Comparison of ENCODE assay signal across 9 cellular contexts in the genomic region with DNA sequence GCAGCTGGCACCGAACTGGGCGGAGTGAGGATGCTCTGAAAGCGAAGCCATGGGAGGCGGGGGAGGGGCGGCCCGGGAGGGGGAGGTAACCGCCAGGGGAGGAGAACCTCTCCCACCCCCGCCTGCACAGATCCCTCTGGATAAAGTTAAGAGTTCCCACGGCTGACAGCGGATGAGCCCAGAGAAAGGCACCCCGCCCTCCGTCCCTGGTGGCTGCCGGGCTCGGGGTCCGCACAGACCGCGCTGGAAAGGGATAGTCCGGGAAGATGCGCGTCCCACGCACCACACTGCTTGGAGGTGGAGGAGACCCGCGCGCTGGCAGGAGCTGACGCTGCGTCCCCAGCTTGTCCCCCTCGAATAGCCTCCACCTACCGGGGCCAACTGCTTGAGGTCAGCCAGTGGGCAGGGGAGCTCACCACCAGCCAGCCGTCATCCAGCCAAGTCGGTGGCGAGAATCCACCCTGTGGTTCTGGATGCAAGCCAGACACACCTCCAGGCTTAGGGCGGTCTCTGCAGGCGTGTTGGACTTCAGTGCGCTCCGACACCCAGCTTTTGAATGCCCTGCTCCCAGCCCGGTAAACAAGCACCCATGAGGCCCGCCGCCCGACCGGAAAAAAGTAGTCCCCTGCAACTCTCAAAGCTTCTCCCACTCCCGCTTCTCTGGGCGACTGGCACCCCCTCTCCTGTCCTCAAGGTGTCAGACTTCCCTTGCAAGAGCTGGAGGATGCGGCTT. TPM values are rescaled to one million over a fixed set of nuclear protein-coding genes. Genes with fewer than 3 reads are reported as not detected.
A peak's percentile ranks its signal among the peaks of the same experiment; 100 is the strongest.
DNase-seq lines count a peak whose midpoint lies in the region; ATAC-seq, FAIRE-seq and TF ChIP-seq lines count a peak whose summit lies in the region.
"Had no signal": no experiment of that assay in that cellular context is flagged by ENCODE, and none has a peak within 500 bp of the region (broad histone marks: within the 10 kb centered on the region; RNA-seq: fewer than 3 reads in every experiment).

TRPC4 (minus strand) TSS at position 17 of the 733 bp plus-strand sequence. CDS start 86,439 bp downstream, outside the sequence.

- H3K4me1 ChIP-seq in K562 (replicated peaks in 1 of 2; ENCODE audit: control insufficient read depth in 2 of 2, insufficient read depth in 2 of 2, low read length in 2 of 2) (peaks cover 0 to 11% of the 10 kb centered on the region in 2 experiments; a peak in 2 of 5 replicates), iPS-18a (ENCODE audit: control insufficient read depth, low read depth, low read length) (peaks cover 6% of the 10 kb centered on the region), skeletal muscle satellite cell (ENCODE audit: control insufficient read depth, insufficient read depth, low read length) (peaks cover 21% of the 10 kb centered on the region)

- CTCF ChIA-PET in K562 (lab: Yijun Ruan, JAX; ENCODE audit: low intra/inter-chr PET ratio), result interaction anchor here (0.9 kb wide), 1 partner anchor 176 kb away, joined by 3 read pairs; no protein-coding TSS in a partner anchor

- H3K9me1 ChIP-seq in K562 (ENCODE audit: control insufficient read depth, insufficient read depth, low read length), result no peaks in the 10 kb centered on the region

- TF ChIP-seq EP300 in K562 (IDR thresholded peaks at IDR 0.05; ENCODE audit: low read length), result no peak

- no TSS peak for BruUV-seq in K562 (replicated peaks; lab: Mats Ljungman, UMichigan)

- H3K27ac ChIP-seq in K562 (ENCODE audit: extremely low read depth, low read depth, low read length), result no peak within 1 kb of the TSS
- peak within 1 kb of the TSS; percentile 51 for H3K27ac ChIP-seq in iPS-18a (ENCODE audit: low read length)

- no peaks in the 10 kb centered on the region for H3K36me3 ChIP-seq in K562 (ENCODE audit: control insufficient read depth, insufficient read depth, low read length)
- H3K36me3 ChIP-seq in iPS-18a (ENCODE audit: control insufficient read depth, low read depth, low read length), result no peaks in the 10 kb centered on the region
- no peaks in the 10 kb centered on the region for H3K36me3 ChIP-seq in skeletal muscle satellite cell (ENCODE audit: insufficient read depth, low read length)

- POLR2A ChIA-PET in K562 (lab: Yijun Ruan, JAX), result interaction anchor here (0.7 to 1.0 kb wide), 2 partner anchors 10 to 180 kb away, joined by 3 read pairs; no protein-coding TSS in a partner anchor

- in situ Hi-C loops in K562 (cut with MboI), result no loop called here

- no peak for TF ChIP-seq POLR2A in K562 (conservative IDR thresholded peaks at IDR 0.05)

- intact Hi-C loops in K562 (cut with micrococcal nuclease), result loop anchor here (1.0 to 5.0 kb wide), 4 partner anchors 75 to 712 kb away; no protein-coding TSS in a partner anchor

- TF ChIP-seq RAD21 in K562 (CRISPR knock-in tag; conservative IDR thresholded peaks at IDR 0.05 in 1 of 2, IDR thresholded peaks at IDR 0.05 in 1 of 2), result peak; percentile 39 to 71

- H3K4me3 ChIP-seq in K562 (peak within 1 kb of the TSS; percentile 26), iPS-18a (ENCODE audit: low read length) (peak within 1 kb of the TSS; percentile 82), skeletal muscle satellite cell (ENCODE audit: low read length) (peak within 1 kb of the TSS; percentile 80)

- H4K20me1 ChIP-seq in K562 (replicated peaks; ENCODE audit: control insufficient read depth, insufficient read depth, low read length), result no peaks in the 10 kb centered on the region

- peak within 1 kb of the TSS; percentile 51 for H2AFZ ChIP-seq in K562 (ENCODE audit: low read depth, low read length)

- H3K79me2 ChIP-seq in K562 (ENCODE audit: control insufficient read depth, insufficient read depth, low read length), result no peaks in the 10 kb centered on the region

- 38% methylated on average over 20 of the region's 43 CpGs for WGBS in K562 (ENCODE audit: insufficient coverage, low coverage, missing lambda C conversion rate)

- H3K9me3 ChIP-seq in K562 (replicated peaks; ENCODE audit: control insufficient read depth, insufficient read depth, low read depth, low read length) (no peaks in the 10 kb centered on the region), iPS-18a (ENCODE audit: control insufficient read depth, low read depth, low read length) (no peaks in the 10 kb centered on the region), skeletal muscle satellite cell (replicated peaks; ENCODE audit: low read length) (no peaks in the 10 kb centered on the region)

- DNase-seq in GM04503 (ENCODE audit: low read depth) (peak; percentile 42), NCI-H1694 (lab: John Stamatoyannopoulos, UW) (peak; percentile 37), K562 (ENCODE audit: extremely low read depth in 1 of 4, low spot score in 3 of 4) (peak; percentile 6 to 54 (median 21)), globus pallidus (ENCODE audit: low spot score) (no peak)

- FAIRE-seq in K562 (lab: Jason Lieb, UNC), result peak; percentile 19

- ATAC-seq in K562 (peak; percentile 93), HG03342 (IDR thresholded peaks at IDR 0.05; ENCODE audit: unreplicated experiment) (no peak), GM18909 (IDR thresholded peaks at IDR 0.05; ENCODE audit: poor library complexity, unreplicated experiment) (no peak)

- H3K9ac ChIP-seq in K562 (ENCODE audit: insufficient read depth in 1 of 2, low read depth in 2 of 2, low read length in 2 of 2), result peak within 1 kb of the TSS in 1 of 2 experiments; percentile 79; a peak in 2 of 4 replicates
- peak within 1 kb of the TSS; percentile 85 for H3K9ac ChIP-seq in iPS-18a (ENCODE audit: low read length)
- H3K9ac ChIP-seq in skeletal muscle satellite cell (ENCODE audit: low read depth, low read length), result peak within 1 kb of the TSS; percentile 79

- peak; percentile 59 to 65 (median 61) for TF ChIP-seq CTCF in K562 (IDR thresholded peaks at IDR 0.05 in 2 of 3, conservative IDR thresholded peaks at IDR 0.05 in 1 of 3; ENCODE audit: insufficient read depth in 2 of 3, low read depth in 1 of 3, low read length in 3 of 3)

- no peaks in the 10 kb centered on the region; a peak in 1 of 5 replicates for H3K27me3 ChIP-seq in K562 (ENCODE audit: control insufficient read depth in 2 of 2, insufficient read depth in 2 of 2, low read length in 2 of 2)
- peaks cover 13% of the 10 kb centered on the region for H3K27me3 ChIP-seq in iPS-18a (ENCODE audit: control insufficient read depth, insufficient read depth, low read length)
- H3K27me3 ChIP-seq in skeletal muscle satellite cell (ENCODE audit: control insufficient read depth, insufficient read depth, low read length), result no peaks in the 10 kb centered on the region

- H3K4me2 ChIP-seq in K562 (ENCODE audit: insufficient read depth, low read length) (peak within 1 kb of the TSS; percentile 65), skeletal muscle satellite cell (ENCODE audit: low read length) (peak within 1 kb of the TSS; percentile 99)

TF ChIP-seq in K562, 482 proteins besides CTCF, POLR2A, EP300 and RAD21 (continues in another document):
- TF ChIP-seq, protein P1, sequence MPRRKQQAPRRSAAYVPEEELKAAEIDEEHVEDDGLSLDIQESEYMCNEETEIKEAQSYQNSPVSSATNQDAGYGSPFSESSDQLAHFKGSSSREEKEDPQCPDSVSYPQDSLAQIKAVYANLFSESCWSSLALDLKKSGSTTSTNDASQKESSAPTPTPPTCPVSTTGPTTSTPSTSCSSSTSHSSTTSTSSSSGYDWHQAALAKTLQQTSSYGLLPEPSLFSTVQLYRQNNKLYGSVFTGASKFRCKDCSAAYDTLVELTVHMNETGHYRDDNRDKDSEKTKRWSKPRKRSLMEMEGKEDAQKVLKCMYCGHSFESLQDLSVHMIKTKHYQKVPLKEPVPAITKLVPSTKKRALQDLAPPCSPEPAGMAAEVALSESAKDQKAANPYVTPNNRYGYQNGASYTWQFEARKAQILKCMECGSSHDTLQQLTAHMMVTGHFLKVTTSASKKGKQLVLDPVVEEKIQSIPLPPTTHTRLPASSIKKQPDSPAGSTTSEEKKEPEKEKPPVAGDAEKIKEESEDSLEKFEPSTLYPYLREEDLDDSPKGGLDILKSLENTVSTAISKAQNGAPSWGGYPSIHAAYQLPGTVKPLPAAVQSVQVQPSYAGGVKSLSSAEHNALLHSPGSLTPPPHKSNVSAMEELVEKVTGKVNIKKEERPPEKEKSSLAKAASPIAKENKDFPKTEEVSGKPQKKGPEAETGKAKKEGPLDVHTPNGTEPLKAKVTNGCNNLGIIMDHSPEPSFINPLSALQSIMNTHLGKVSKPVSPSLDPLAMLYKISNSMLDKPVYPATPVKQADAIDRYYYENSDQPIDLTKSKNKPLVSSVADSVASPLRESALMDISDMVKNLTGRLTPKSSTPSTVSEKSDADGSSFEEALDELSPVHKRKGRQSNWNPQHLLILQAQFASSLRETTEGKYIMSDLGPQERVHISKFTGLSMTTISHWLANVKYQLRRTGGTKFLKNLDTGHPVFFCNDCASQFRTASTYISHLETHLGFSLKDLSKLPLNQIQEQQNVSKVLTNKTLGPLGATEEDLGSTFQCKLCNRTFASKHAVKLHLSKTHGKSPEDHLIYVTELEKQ (CRISPR knock-in tag; IDR thresholded peaks at IDR 0.05), result no peak

RNA-seq across cellular contexts. Expression of gene TRPC4, which starts in this region (rescaled TPM):
- total RNA-seq in K562 (2011; cell fraction: chromatin; rRNA removed; ENCODE audit: low replicate concordance), result not detected in 2 replicates
- total RNA-seq in K562 (2011; cell fraction: nucleolus; rRNA removed), result 0.13 TPM in 1 of 2 replicates, not detected in the other
- total RNA-seq in K562 (2011; cell fraction: nucleoplasm; rRNA removed), result not detected in 2 replicates
- not detected in 2 replicates for total RNA-seq in K562 (2014; rRNA removed)
- total RNA-seq in K562 (2014; rRNA removed; fragmentation: Illumina TruSeq; extraction: Trizol), result not detected in 2 replicates
- total RNA-seq in K562 (2015; rRNA removed; fragmentation: Illumina TruSeq; extraction: Trizol), result 0.04 TPM in 1 of 2 replicates, not detected in the other
- not detected in 2 replicates for total RNA-seq in K562 (2021)
- not detected in 2 replicates for polyA plus RNA-seq in K562 (2011; rRNA removed)
- polyA plus RNA-seq in K562 (2011; cell fraction: cytosol; rRNA removed), result not detected in 2 replicates
- polyA plus RNA-seq in K562 (2011; cell fraction: nucleus; rRNA removed), result not detected in 2 replicates
- 0.01 TPM in 1 of 2 replicates, not detected in the other for polyA plus RNA-seq in K562 (2012)
- not detected in 2 replicates for polyA plus RNA-seq in K562 (2014; fragmentation: Illumina TruSeq; extraction: Trizol)
- not detected for polyA plus RNA-seq in K562 (2014; fragmentation: Nextera tagmentation; extraction: Ambion mirVana)
- 0.03 TPM in 1 of 2 replicates, not detected in the other for polyA plus RNA-seq in K562 (2014; rRNA removed)
- not detected in 2 replicates for polyA minus RNA-seq in K562 (2011; rRNA and poly(A)+ RNA removed)
- not detected in 2 replicates for polyA minus RNA-seq in K562 (2011; cell fraction: cytosol; rRNA and poly(A)+ RNA removed)
- polyA minus RNA-seq in K562 (2011; cell fraction: nucleus; rRNA and poly(A)+ RNA removed), result not detected in 2 replicates
- 0.76 and 0.87 TPM in 2 replicates for total RNA-seq in skeletal muscle satellite cell (2012; rRNA removed)
- total RNA-seq: T-helper 2 cell treated with Interferon-gamma antibody and Interleukin-4, amounts not matched to agents 100 ng/mL and 5 ng/mL, for 36 hours had no signal

Comparison
In these comparisons a context has a peak if more than half of its experiments do, and no peak if none do; other contexts are left out.
1. Peak in DNase-seq, ATAC-seq, H3K4me3 ChIP-seq and H3K4me2 ChIP-seq in K562; RNA of the gene not detected or under 1 TPM.
2. H3K4me3 ChIP-seq: peak in every context shown above with its lines; median percentile 82 in iPS-18a; 80 in skeletal muscle satellite cell; 26 in K562.